In genomic region chr1:35777109-35777508, GRCh38 we compare ENCODE assay signal across 15 cellular contexts.
"Had no signal": no experiment of that assay in that cellular context is flagged by ENCODE, and none has a peak within 500 bp of the region (broad histone marks: within the 10 kb centered on the region; RNA-seq: fewer than 3 reads in every experiment).

No MANE protein-coding gene starts in this region.

- H3K36me3 ChIP-seq: brain microvascular endothelial cell, gastrocnemius medialis, heart right ventricle, prostate gland, stomach, thoracic aorta had no signal

- H3K27me3 Mint-ChIP-seq: activated CD8-positive, alpha-beta T cell treated with anti-CD3 and anti-CD28 coated beads for 36 hours; dendritic cell treated with granulocyte-macrophage colony-stimulating factor and Interleukin-4, amounts not matched to agents 40 ng/mL and 50 ng/mL, for 4 days had no signal

- ATAC-seq: activated CD8-positive, alpha-beta T cell treated with anti-CD3 and anti-CD28 coated beads for 36 hours; gastrocnemius medialis; heart right ventricle; sciatic nerve had no signal

- H3K4me1 ChIP-seq: gastrocnemius medialis, heart right ventricle, prostate gland had no signal

- H3K27ac Mint-ChIP-seq: activated CD8-positive, alpha-beta T cell treated with anti-CD3 and anti-CD28 coated beads for 36 hours; dendritic cell treated with granulocyte-macrophage colony-stimulating factor and Interleukin-4, amounts not matched to agents 40 ng/mL and 50 ng/mL, for 4 days had no signal

- H3K27ac ChIP-seq: brain microvascular endothelial cell, epithelial cell of prostate, gastrocnemius medialis, heart right ventricle, prostate gland, stomach, thoracic aorta had no signal

- H3K4me3 Mint-ChIP-seq: activated CD8-positive, alpha-beta T cell treated with anti-CD3 and anti-CD28 coated beads for 36 hours; dendritic cell treated with granulocyte-macrophage colony-stimulating factor and Interleukin-4, amounts not matched to agents 40 ng/mL and 50 ng/mL, for 4 days; neural crest cell had no signal

- H3K9me3 Mint-ChIP-seq: activated CD8-positive, alpha-beta T cell treated with anti-CD3 and anti-CD28 coated beads for 36 hours; dendritic cell treated with granulocyte-macrophage colony-stimulating factor and Interleukin-4, amounts not matched to agents 40 ng/mL and 50 ng/mL, for 4 days; neural crest cell had no signal

- H3K9me3 ChIP-seq: gastrocnemius medialis, heart right ventricle, prostate gland, stomach, thoracic aorta had no signal

- H3K27me3 ChIP-seq: brain microvascular endothelial cell, gastrocnemius medialis, heart right ventricle, stomach had no signal

- DNase-seq: activated CD8-positive, alpha-beta memory T cell treated with anti-CD3 and anti-CD28 coated beads, Interleukin-2, amount 50 U/mL, for 48 hours; activated CD8-positive, alpha-beta T cell treated with anti-CD3 and anti-CD28 coated beads for 36 hours; anterior cingulate cortex; brain microvascular endothelial cell; effector memory CD4-positive, alpha-beta T cell; gastrocnemius medialis; heart right ventricle; stomach; T-helper 1 cell had no signal

- H3K4me3 ChIP-seq: gastrocnemius medialis, heart right ventricle, prostate gland, stomach, thoracic aorta had no signal

- H3K4me1 Mint-ChIP-seq: neural crest cell had no signal
